ENCODE assay signal across 13 cellular contexts in the genomic region with DNA sequence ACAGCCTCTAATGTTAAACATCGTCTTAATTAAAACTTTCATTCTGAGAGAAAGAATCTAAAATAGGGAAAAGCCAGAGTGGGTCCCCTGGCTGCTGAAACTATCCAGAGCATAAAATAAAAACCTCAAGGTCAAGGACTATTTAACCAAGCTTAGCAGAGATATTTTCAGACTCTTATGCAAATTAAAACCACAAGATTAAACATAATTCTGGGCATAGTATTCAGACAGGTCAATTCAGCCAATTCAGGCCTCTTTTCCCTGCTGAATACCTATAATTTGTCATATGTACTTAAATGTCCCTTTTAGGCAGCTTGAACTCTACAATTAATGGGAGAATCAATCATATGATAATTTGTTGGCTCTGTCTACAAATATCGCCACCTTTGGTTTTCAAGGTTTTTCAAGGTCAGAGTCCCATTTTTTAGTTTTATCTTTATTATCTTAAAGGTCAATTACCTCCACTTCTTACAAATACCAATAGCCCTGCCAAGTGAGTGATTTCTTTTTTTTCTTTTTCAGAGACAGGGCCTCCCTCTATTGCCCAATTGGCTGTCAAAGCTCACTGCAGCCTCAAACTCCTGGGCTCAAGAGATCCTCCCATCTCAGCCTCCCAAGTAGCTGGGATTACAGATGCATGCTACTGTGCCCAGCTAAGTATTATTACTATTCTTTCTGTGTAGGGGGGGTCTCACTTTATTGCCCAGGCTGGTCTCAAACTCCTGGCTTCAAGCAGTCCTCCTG.
DNase-seq lines count a peak whose midpoint lies in the region; ATAC-seq and TF ChIP-seq lines count a peak whose summit lies in the region.
"Had no signal": no experiment of that assay in that cellular context is flagged by ENCODE, and none has a peak within 500 bp of the region (broad histone marks: within the 10 kb centered on the region; RNA-seq: fewer than 3 reads in every experiment).

No MANE protein-coding gene starts in this region.

- H3K27me3 ChIP-seq in H7 (ENCODE audit: control insufficient read depth, insufficient read depth, low read length) = no peaks in the 10 kb centered on the region

- no peak for TF ChIP-seq CTCF in fibroblast of villous mesenchyme (IDR thresholded peaks at IDR 0.05; ENCODE audit: insufficient read depth, low read depth, low read length)

- DNase-seq in M059J (ENCODE audit: low read depth) (peak; percentile 58), fibroblast of villous mesenchyme (ENCODE audit: low read depth) (peak; percentile 71), H7 (no peak), DMS 273 (lab: John Stamatoyannopoulos, UW; ENCODE audit: unreplicated experiment) (no peak), nucleus accumbens (lab: John Stamatoyannopoulos, UW) (no peak)
- DNase-seq: activated CD4-positive, alpha-beta T cell treated with anti-CD3 and anti-CD28 coated beads for 48 hours; caudate nucleus; EL; erythroblast; NCI-H1694 had no signal

- H3K36me3 ChIP-seq in H7 (replicated peaks; ENCODE audit: control insufficient read depth, insufficient read depth, low read length) = no peaks in the 10 kb centered on the region

- ATAC-seq in GM18498 (IDR thresholded peaks at IDR 0.05; ENCODE audit: unreplicated experiment) (peak; percentile 69), GM21619 (IDR thresholded peaks at IDR 0.05; ENCODE audit: unreplicated experiment) (peak; percentile 73), HG03469 (IDR thresholded peaks at IDR 0.05; ENCODE audit: unreplicated experiment) (no peak)

- H3K4me3 ChIP-seq in fibroblast of villous mesenchyme (ENCODE audit: low read depth, low read length) (no peak overlapping the region), H7 (ENCODE audit: insufficient read depth, low read depth, low read length) (no peak overlapping the region)

Comparison
In these comparisons a context has a peak if more than half of its experiments do, and no peak if none do; other contexts are left out.
1. DNase-seq: peak in M059J (single experiment) and fibroblast of villous mesenchyme (single experiment); none in H7 (single experiment), DMS 273 (single experiment) and nucleus accumbens (0 of 56).